ENCODE assay signal across 13 cellular contexts in the genomic region with DNA sequence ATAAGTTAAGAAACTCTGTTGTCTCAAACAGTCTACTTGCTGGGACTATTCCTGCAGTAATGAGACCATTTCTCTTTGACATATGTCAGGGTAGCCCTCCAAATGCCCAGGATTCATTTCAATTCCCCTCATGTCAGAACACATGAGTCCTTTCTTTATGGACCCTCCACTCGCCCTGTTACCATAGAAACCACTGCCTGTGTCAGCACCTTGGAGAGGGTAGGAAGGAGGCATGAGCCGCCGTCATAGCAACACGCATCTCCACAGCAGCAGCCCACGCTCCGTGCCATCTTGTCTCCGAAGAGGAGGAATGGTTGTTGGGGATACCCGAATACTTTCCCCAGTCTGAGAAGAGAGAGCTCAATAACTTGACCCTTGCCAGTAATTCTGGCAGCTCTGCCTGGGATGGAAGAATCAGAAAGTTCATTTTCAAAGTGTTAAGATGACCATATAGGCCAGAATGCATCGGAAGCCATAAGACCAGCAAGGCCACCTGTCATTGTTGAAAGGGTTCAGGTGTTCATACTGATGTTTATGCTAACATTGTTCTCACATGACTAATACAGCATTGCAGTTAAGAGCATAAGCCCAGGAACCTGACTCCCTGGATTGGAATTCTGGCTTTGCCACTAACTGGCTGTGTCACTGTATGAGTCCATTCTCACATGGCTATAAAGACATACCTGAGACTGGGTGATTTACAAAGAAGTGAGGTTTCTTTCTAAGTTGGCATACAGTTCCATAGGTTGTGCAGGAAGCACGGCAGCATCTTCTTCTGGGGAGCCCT.
DNase-seq lines count a peak whose midpoint lies in the region; ATAC-seq and TF ChIP-seq lines count a peak whose summit lies in the region.
"Had no signal": no experiment of that assay in that cellular context is flagged by ENCODE, and none has a peak within 500 bp of the region (broad histone marks: within the 10 kb centered on the region; RNA-seq: fewer than 3 reads in every experiment).

No MANE protein-coding gene starts in this region.

- no peak for ATAC-seq in GM21381 (IDR thresholded peaks at IDR 0.05; ENCODE audit: unreplicated experiment)

- peak; percentile 93 for DNase-seq in ACHN
- peak; percentile 34 for DNase-seq in HFFc6
- peak; percentile 26 for DNase-seq in astrocyte of the cerebellum (ENCODE audit: low read depth)
- peak; percentile 64 for DNase-seq in islet precursor cell
- DNase-seq in activated T-helper 2 cell treated with anti-CD3 and anti-CD28 coated beads, Interferon-gamma antibody, Interleukin-2, Interleukin-4, amounts not matched to agents 10 μg/mL and 5 μg/mL and 100 μg/mL, durations not matched to agents 14 hours and 24 hours and 36 hours (ENCODE audit: low spot score), result no peak
- no peak for DNase-seq in activated CD4-positive, alpha-beta T cell treated with anti-CD3 and anti-CD28 coated beads for 48 hours
- DNase-seq in GM10266 (ENCODE audit: extremely low spot score), result no peak
- DNase-seq: aorta, naive B cell, NCI-H2171, Peyer's patch had no signal

- H3K36me3 Mint-ChIP-seq in HFFc6 (ENCODE audit: low read depth), result no peaks in the 10 kb centered on the region
- no peaks in the 10 kb centered on the region for H3K36me3 Mint-ChIP-seq in activated T-helper 2 cell treated with anti-CD3 and anti-CD28 coated beads, Interferon-gamma antibody, Interleukin-2, Interleukin-4, amounts not matched to agents 10 μg/mL and 5 μg/mL and 100 μg/mL, durations not matched to agents 14 hours and 24 hours and 36 hours (ENCODE audit: low read depth)
- H3K36me3 Mint-ChIP-seq: naive B cell had no signal

- in situ Hi-C loops in ACHN (cut with HindIII; ENCODE audit: low pct_ligation_motif_present, low pct_unique_long_range_greater_than_20kb, low sequenced_read_pairs) (no loop called here), astrocyte of the cerebellum (cut with HindIII; ENCODE audit: low sequenced_read_pairs) (no loop called here)

- no peak overlapping the region for H3K27ac Mint-ChIP-seq in HFFc6
- no peak overlapping the region for H3K27ac Mint-ChIP-seq in activated T-helper 2 cell treated with anti-CD3 and anti-CD28 coated beads, Interferon-gamma antibody, Interleukin-2, Interleukin-4, amounts not matched to agents 10 μg/mL and 5 μg/mL and 100 μg/mL, durations not matched to agents 14 hours and 24 hours and 36 hours

- no peak overlapping the region for H3K4me3 Mint-ChIP-seq in HFFc6
- H3K4me3 Mint-ChIP-seq in activated T-helper 2 cell treated with anti-CD3 and anti-CD28 coated beads, Interferon-gamma antibody, Interleukin-2, Interleukin-4, amounts not matched to agents 10 μg/mL and 5 μg/mL and 100 μg/mL, durations not matched to agents 14 hours and 24 hours and 36 hours (ENCODE audit: low read depth), result no peak overlapping the region
- H3K4me3 Mint-ChIP-seq: naive B cell had no signal

- H3K4me1 Mint-ChIP-seq in HFFc6 (ENCODE audit: low read depth), result peaks cover 10% of the 10 kb centered on the region
- no peaks in the 10 kb centered on the region for H3K4me1 Mint-ChIP-seq in activated T-helper 2 cell treated with anti-CD3 and anti-CD28 coated beads, Interferon-gamma antibody, Interleukin-2, Interleukin-4, amounts not matched to agents 10 μg/mL and 5 μg/mL and 100 μg/mL, durations not matched to agents 14 hours and 24 hours and 36 hours (ENCODE audit: low read depth)

- intact Hi-C loops in activated T-helper 2 cell treated with anti-CD3 and anti-CD28 coated beads, Interferon-gamma antibody, Interleukin-2, Interleukin-4, amounts not matched to agents 10 μg/mL and 5 μg/mL and 100 μg/mL, durations not matched to agents 14 hours and 24 hours and 36 hours (cut with micrococcal nuclease), result no loop called here

- no peak overlapping the region for H3K4me3 ChIP-seq in astrocyte of the cerebellum (ENCODE audit: low read depth, low read length)
- H3K4me3 ChIP-seq: BLaER1, Peyer's patch had no signal

- peaks cover 7% of the 10 kb centered on the region for H3K27me3 Mint-ChIP-seq in HFFc6 (ENCODE audit: insufficient read depth)
- no peaks in the 10 kb centered on the region for H3K27me3 Mint-ChIP-seq in activated T-helper 2 cell treated with anti-CD3 and anti-CD28 coated beads, Interferon-gamma antibody, Interleukin-2, Interleukin-4, amounts not matched to agents 10 μg/mL and 5 μg/mL and 100 μg/mL, durations not matched to agents 14 hours and 24 hours and 36 hours (ENCODE audit: low read depth)

- H3K9me3 Mint-ChIP-seq in HFFc6, result no peaks in the 10 kb centered on the region
- H3K9me3 Mint-ChIP-seq in activated T-helper 2 cell treated with anti-CD3 and anti-CD28 coated beads, Interferon-gamma antibody, Interleukin-2, Interleukin-4, amounts not matched to agents 10 μg/mL and 5 μg/mL and 100 μg/mL, durations not matched to agents 14 hours and 24 hours and 36 hours, result no peaks in the 10 kb centered on the region

- TF ChIP-seq CTCF in HFFc6 (IDR thresholded peaks at IDR 0.05), result no peak
- TF ChIP-seq CTCF in astrocyte of the cerebellum (IDR thresholded peaks at IDR 0.05; ENCODE audit: low read depth, low read length, missing control alignments), result no peak
- TF ChIP-seq CTCF in GM10266 (IDR thresholded peaks at IDR 0.05; ENCODE audit: control insufficient read depth, insufficient read depth, low read depth, missing control alignments), result no peak

Comparison
In these comparisons a context has a peak if more than half of its experiments do, and no peak if none do; other contexts are left out.
1. DNase-seq: peak in ACHN (single experiment), HFFc6 (single experiment), astrocyte of the cerebellum (single experiment) and islet precursor cell (single experiment); none in activated T-helper 2 cell treated with anti-CD3 and anti-CD28 coated beads, Interferon-gamma antibody, Interleukin-2, Interleukin-4, amounts not matched to agents 10 μg/mL and 5 μg/mL and 100 μg/mL, durations not matched to agents 14 hours and 24 hours and 36 hours (single experiment), activated CD4-positive, alpha-beta T cell treated with anti-CD3 and anti-CD28 coated beads for 48 hours (single experiment) and GM10266 (single experiment).